Comparison of ENCODE assay signal across 8 cellular contexts in genomic region chr4:56655209-56655626, GRCh38. TPM values are rescaled to one million over a fixed set of nuclear protein-coding genes. Genes with fewer than 3 reads are reported as not detected.
DNase-seq lines count a peak whose midpoint lies in the region; ATAC-seq and TF ChIP-seq lines count a peak whose summit lies in the region.

No MANE protein-coding gene starts in this region.

- peaks cover 53% of the 10 kb centered on the region for H3K27me3 Mint-ChIP-seq in GM23338 (ENCODE audit: insufficient read depth, low read depth, poor library complexity)
- H3K27me3 Mint-ChIP-seq in activated naive CD8-positive, alpha-beta T cell treated with anti-CD3 and anti-CD28 coated beads, Interleukin-2, amount 10 ng/mL, durations not matched to agents 7 days and 5 days, result peaks cover 46% of the 10 kb centered on the region

- H3F3A ChIP-seq in GM23338 (replicated peaks; ENCODE audit: low read depth), result no peaks in the 10 kb centered on the region

- H3K4me2 ChIP-seq in GM23338, result peak overlapping the region; percentile 86
- peak overlapping the region; percentile 94 for H3K4me2 ChIP-seq in parathyroid adenoma (ENCODE audit: low read length)

- H4K20me1 ChIP-seq in GM23338 (replicated peaks; ENCODE audit: insufficient read depth), result peaks cover 16% of the 10 kb centered on the region

- POLR2A ChIA-PET in AG04449 (lab: Yijun Ruan, JAX), result no interaction called here
- POLR2A ChIA-PET in activated naive CD8-positive, alpha-beta T cell treated with anti-CD3 and anti-CD28 coated beads, Interleukin-2, amount 10 ng/mL, durations not matched to agents 7 days and 5 days (lab: Charles Lee), result interaction anchor here (1.7 kb wide), 1 partner anchor 268 kb away, joined by 5 read pairs; the partner anchor contains the start of gene AASDH

- H2AFZ ChIP-seq in GM23338, result peak overlapping the region; percentile 81
- H2AFZ ChIP-seq in parathyroid adenoma, result peak overlapping the region; percentile 86

- no peak overlapping the region for H3K27ac Mint-ChIP-seq in GM23338
- H3K27ac Mint-ChIP-seq in activated naive CD8-positive, alpha-beta T cell treated with anti-CD3 and anti-CD28 coated beads, Interleukin-2, amount 10 ng/mL, durations not matched to agents 7 days and 5 days, result peak overlapping the region; percentile 76

- peak; percentile 74 for ATAC-seq in GM23338
- ATAC-seq in activated naive CD8-positive, alpha-beta T cell treated with anti-CD3 and anti-CD28 coated beads, Interleukin-2, amount 10 ng/mL, durations not matched to agents 7 days and 5 days (ENCODE audit: low read depth), result no peak
- ATAC-seq in left ventricle myocardium superior, result peak; percentile 80
- no peak for ATAC-seq in HG03571 (IDR thresholded peaks at IDR 0.05; ENCODE audit: unreplicated experiment)

- peak overlapping the region; percentile 90 for H3K4me3 Mint-ChIP-seq in GM23338
- H3K4me3 Mint-ChIP-seq in activated naive CD8-positive, alpha-beta T cell treated with anti-CD3 and anti-CD28 coated beads, Interleukin-2, amount 10 ng/mL, durations not matched to agents 7 days and 5 days, result peak overlapping the region; percentile 88

- H3K9me3 Mint-ChIP-seq in GM23338, result peaks cover 2% of the 10 kb centered on the region; the same call in 2 of the 3 replicates
- H3K9me3 Mint-ChIP-seq in activated naive CD8-positive, alpha-beta T cell treated with anti-CD3 and anti-CD28 coated beads, Interleukin-2, amount 10 ng/mL, durations not matched to agents 7 days and 5 days, result no peaks in the 10 kb centered on the region

- H3K9me3 ChIP-seq in parathyroid adenoma (ENCODE audit: control insufficient read depth, low read length), result no peaks in the 10 kb centered on the region

- H3K9me2 ChIP-seq in GM23338 (ENCODE audit: insufficient read depth), result no peaks in the 10 kb centered on the region

- H3K79me2 ChIP-seq in GM23338 (replicated peaks; ENCODE audit: insufficient read depth), result no peaks in the 10 kb centered on the region
- no peaks in the 10 kb centered on the region for H3K79me2 ChIP-seq in parathyroid adenoma

- no peaks in the 10 kb centered on the region for H3K36me3 Mint-ChIP-seq in GM23338 (ENCODE audit: low read depth)
- H3K36me3 Mint-ChIP-seq in activated naive CD8-positive, alpha-beta T cell treated with anti-CD3 and anti-CD28 coated beads, Interleukin-2, amount 10 ng/mL, durations not matched to agents 7 days and 5 days, result peaks cover 2% of the 10 kb centered on the region

- H3K27ac ChIP-seq in GM23338 (ENCODE audit: low read depth), result no peak overlapping the region
- peak overlapping the region; percentile 42 for H3K27ac ChIP-seq in parathyroid adenoma

- CTCF ChIA-PET in AG04449 (lab: Yijun Ruan, JAX), result interaction anchor here (0.6 to 1.8 kb wide), 2 partner anchors 15 to 20 kb away, joined by 3 to 16 read pairs; no protein-coding TSS in a partner anchor

- H3K36me3 ChIP-seq in GM23338 (ENCODE audit: insufficient read depth) (no peaks in the 10 kb centered on the region), parathyroid adenoma (ENCODE audit: control insufficient read depth, insufficient read depth, low read length) (no peaks in the 10 kb centered on the region)

- TF ChIP-seq CTCF in AG04449 (IDR thresholded peaks at IDR 0.05; ENCODE audit: insufficient read depth, low read length, missing control alignments) (no peak), GM23338 (conservative IDR thresholded peaks at IDR 0.05; ENCODE audit: low read depth in 2 of 2) (no peak), parathyroid adenoma (IDR thresholded peaks at IDR 0.05) (no peak)

- peaks cover 94% of the 10 kb centered on the region for H3K27me3 ChIP-seq in GM23338 (ENCODE audit: insufficient read depth)
- no peaks in the 10 kb centered on the region for H3K27me3 ChIP-seq in parathyroid adenoma (ENCODE audit: control insufficient read depth, insufficient read depth, low read length)

- DNase-seq in AG04449 (ENCODE audit: low read depth, low spot score) (no peak), GM23338 (ENCODE audit: low spot score) (peak; percentile 76), left ventricle myocardium superior (peak; percentile 53), SHP77 treated with DMSO at 0.1 percent for 48 hours (lab: John Stamatoyannopoulos, UW) (no peak), kidney glomerular epithelial cell (lab: John Stamatoyannopoulos, UW) (no peak)
- DNase-seq in activated naive CD8-positive, alpha-beta T cell treated with anti-CD3 and anti-CD28 coated beads, Interleukin-2, amount 10 ng/mL, durations not matched to agents 7 days and 5 days, result peak; percentile 42

- peaks cover 13% of the 10 kb centered on the region; the same call in 2 of the 3 replicates for H3K4me1 Mint-ChIP-seq in GM23338
- peaks cover 51% of the 10 kb centered on the region for H3K4me1 Mint-ChIP-seq in activated naive CD8-positive, alpha-beta T cell treated with anti-CD3 and anti-CD28 coated beads, Interleukin-2, amount 10 ng/mL, durations not matched to agents 7 days and 5 days

- peak overlapping the region; percentile 59 for H3K4me3 ChIP-seq in AG04449 (ENCODE audit: low read depth, low read length)
- peak overlapping the region; percentile 65 for H3K4me3 ChIP-seq in GM23338
- peak overlapping the region; percentile 52 for H3K4me3 ChIP-seq in parathyroid adenoma (ENCODE audit: low read depth, low read length)

- no peak overlapping the region for H3K9ac ChIP-seq in parathyroid adenoma

- H3K4me1 ChIP-seq in GM23338 (ENCODE audit: insufficient read depth) (peaks cover 6% of the 10 kb centered on the region; the same call in 1 of the 2 replicates), parathyroid adenoma (no peaks in the 10 kb centered on the region)

- intact Hi-C loops in left ventricle myocardium superior (cut with micrococcal nuclease), result no loop called here

TF ChIP-seq in GM23338, 12 proteins besides CTCF, POLR2A, EP300 and RAD21:
- no peak for TF ChIP-seq STAT1 (IDR thresholded peaks at IDR 0.05; ENCODE audit: unreplicated experiment)
- peak; percentile 63 for TF ChIP-seq EZH2phosphoT487 (IDR thresholded peaks at IDR 0.05; ENCODE audit: unreplicated experiment)
- peak; percentile 82 for TF ChIP-seq EZH2 (IDR thresholded peaks at IDR 0.05; ENCODE audit: low read depth, unreplicated experiment)

RNA-seq across cellular contexts. Expression of gene HOPX, which starts 25.9 kb away (rescaled TPM):
- total RNA-seq in GM23338 (2014; rRNA removed; shearing (Covaris generic)), result not detected in 2 replicates
- polyA plus RNA-seq in GM23338 (2016; fragmentation: Nextera tagmentation; extraction: Ambion mirVana), result not detected in 2 replicates
- 10 to 100 TPM; 22.1 to 25.2 TPM for total RNA-seq in activated naive CD8-positive, alpha-beta T cell treated with anti-CD3 and anti-CD28 coated beads, Interleukin-2, amount 10 ng/mL, durations not matched to agents 7 days and 5 days
- 64.8 TPM for total RNA-seq in left ventricle myocardium superior

Comparison
In these comparisons a context has a peak if more than half of its experiments do, and no peak if none do; other contexts are left out.
1. DNase-seq: peak in GM23338 (single experiment), activated naive CD8-positive, alpha-beta T cell treated with anti-CD3 and anti-CD28 coated beads, Interleukin-2, amount 10 ng/mL, durations not matched to agents 7 days and 5 days (single experiment) and left ventricle myocardium superior (single experiment); none in AG04449 (single experiment), SHP77 treated with DMSO at 0.1 percent for 48 hours (single experiment) and kidney glomerular epithelial cell (single experiment).
2. ATAC-seq: peak in GM23338 (single experiment) and left ventricle myocardium superior (single experiment); none in activated naive CD8-positive, alpha-beta T cell treated with anti-CD3 and anti-CD28 coated beads, Interleukin-2, amount 10 ng/mL, durations not matched to agents 7 days and 5 days (single experiment) and HG03571 (single experiment).
3. RNA of gene HOPX, which starts 25.9 kb away (total RNA-seq): 64.8 TPM in left ventricle myocardium superior (single experiment) and 22.1 to 25.2 TPM in activated naive CD8-positive, alpha-beta T cell treated with anti-CD3 and anti-CD28 coated beads, Interleukin-2, amount 10 ng/mL, durations not matched to agents 7 days and 5 days; not detected in GM23338; every median in the first group is over 10 times any median in the second.
4. Peak in every context shown above with its lines, with median percentiles within 50 percentile points of each other: H3K4me3 ChIP-seq.